ENCODE assay signal across 10 cellular contexts in genomic region chr2:85947593-85947992, GRCh38.
"Had no signal": no experiment of that assay in that cellular context is flagged by ENCODE, and none has a peak within 500 bp of the region (broad histone marks: within the 10 kb centered on the region; RNA-seq: fewer than 3 reads in every experiment).

No MANE protein-coding gene starts in this region.

- H3K9ac ChIP-seq: GM23248, KMS-11 had no signal

- H2AFZ ChIP-seq: GM23248 had no signal

- H3K36me3 ChIP-seq: HAP-1 had no signal

- H3K4me3 ChIP-seq: GM23248, HAP-1 had no signal

- H3K4me2 ChIP-seq: KMS-11 had no signal

- DNase-seq: GM23248, GOT3, H7, HFFc6, IMR-90, Karpas-422, KBM-7 had no signal

- H3K4me1 ChIP-seq: HAP-1 had no signal

- H3K27ac ChIP-seq: GM23248, HL-60, KMS-11 had no signal
